Comparison of ENCODE assay signal across 8 cellular contexts in genomic region chr15:49620658-49621326, GRCh38. TPM values are rescaled to one million over a fixed set of nuclear protein-coding genes. Genes with fewer than 3 reads are reported as not detected.
DNase-seq lines count a peak whose midpoint lies in the region; ATAC-seq and TF ChIP-seq lines count a peak whose summit lies in the region.

Gene DTWD1 (plus strand): TSS chr15:49621048. CDS start chr15:49625168, 4,120 bp downstream.
Gene FAM227B (minus strand): TSS chr15:49620818. CDS start chr15:49615171, 5,647 bp downstream.

- peak within 1 kb of the TSS; percentile 94 for H3K4me2 ChIP-seq in PC-3 (ENCODE audit: low read length)

- H3K4me1 Mint-ChIP-seq in activated T-cell treated with anti-CD3 and anti-CD28 coated beads, Interleukin-2, amount 50 U/mL, for 24 hours (ENCODE audit: low read depth), result peaks cover 47% of the 10 kb centered on the region

- no peaks in the 10 kb centered on the region for H4K20me1 ChIP-seq in PC-3 (ENCODE audit: low read length)

- peak within 1 kb of the TSS; percentile 95 for H3K4me3 Mint-ChIP-seq in activated T-cell treated with anti-CD3 and anti-CD28 coated beads, Interleukin-2, amount 50 U/mL, for 24 hours

- TF ChIP-seq CTCF in PC-3 (conservative IDR thresholded peaks at IDR 0.05; ENCODE audit: low read depth, low read length), result no peak

- H2AFZ ChIP-seq in PC-3 (ENCODE audit: low read length), result peak within 1 kb of the TSS; percentile 97

- DNase-seq in DMS53 (lab: John Stamatoyannopoulos, UW) (peak; percentile 98), PC-3 (peak; percentile 94)
- peak; percentile 97 for DNase-seq in Jurkat, Clone E6-1 (ENCODE audit: low read depth, low spot score)
- DNase-seq in activated T-cell treated with anti-CD3 and anti-CD28 coated beads, Interleukin-2, amount 50 U/mL, for 24 hours, result peak; percentile 93
- DNase-seq in stimulated activated CD8-positive, alpha-beta memory T cell treated with anti-CD3 and anti-CD28 coated beads, Interleukin-7, amount 100 ng/mL, for 1 hour (ENCODE audit: low read depth in 2 of 2), result peak; percentile 84 to 85

- peak within 1 kb of the TSS; percentile 81 for H3K4me3 ChIP-seq in Jurkat, Clone E6-1 (ENCODE audit: low read length)
- peak within 1 kb of the TSS; percentile 81 for H3K4me3 ChIP-seq in PC-3 (ENCODE audit: low read length)
- H3K4me3 ChIP-seq in muscle layer of colon (ENCODE audit: low read depth in 1 of 2, low read length in 2 of 2), result peak within 1 kb of the TSS; percentile 64 to 78

- ATAC-seq in GM21717 (IDR thresholded peaks at IDR 0.05; ENCODE audit: unreplicated experiment) (peak; percentile 97), PC-3 (peak; percentile 99), esophagus mucosa (peak; percentile 100)

- CTCF ChIA-PET in PC-3 (lab: Charles Lee), result interaction anchor here (0.6 to 1.0 kb wide), 2 partner anchors 126 to 212 kb away, joined by 3 to 4 read pairs; no protein-coding TSS in a partner anchor

- intact Hi-C loops in PC-3 (cut with micrococcal nuclease), result loop anchor here (2.0 to 10.0 kb wide), 4 partner anchors 126 to 432 kb away; no protein-coding TSS in a partner anchor

- no peaks in the 10 kb centered on the region for H3K9me2 ChIP-seq in PC-3 (replicated peaks; ENCODE audit: low read length)

- no peaks in the 10 kb centered on the region for H3K27me3 Mint-ChIP-seq in activated T-cell treated with anti-CD3 and anti-CD28 coated beads, Interleukin-2, amount 50 U/mL, for 24 hours

- H3F3A ChIP-seq in PC-3 (ENCODE audit: low read length, unreplicated experiment), result peaks cover 3% of the 10 kb centered on the region

- BruUV-seq in PC-3 (replicated peaks; lab: Mats Ljungman, UMichigan), result no TSS peak

- peaks cover 13% of the 10 kb centered on the region for H3K9me3 Mint-ChIP-seq in activated T-cell treated with anti-CD3 and anti-CD28 coated beads, Interleukin-2, amount 50 U/mL, for 24 hours

- H3K79me2 ChIP-seq in PC-3 (ENCODE audit: low read length), result peaks cover 29% of the 10 kb centered on the region

- H3K4me1 ChIP-seq in PC-3 (ENCODE audit: insufficient read depth, low read length), result peaks cover 15% of the 10 kb centered on the region
- peaks cover 30% of the 10 kb centered on the region for H3K4me1 ChIP-seq in muscle layer of colon (ENCODE audit: insufficient read depth, low read length)

- H3K9ac ChIP-seq in PC-3 (ENCODE audit: low read length), result peak within 1 kb of the TSS; percentile 97
- peak within 1 kb of the TSS; percentile 72 for H3K9ac ChIP-seq in muscle layer of colon (ENCODE audit: low read length)

- H3K27ac ChIP-seq in PC-3 (ENCODE audit: low read length), result peak within 1 kb of the TSS; percentile 82
- H3K27ac ChIP-seq in muscle layer of colon (ENCODE audit: low read depth, low read length), result peak within 1 kb of the TSS; percentile 82

- peaks cover 46% of the 10 kb centered on the region for H3K36me3 Mint-ChIP-seq in activated T-cell treated with anti-CD3 and anti-CD28 coated beads, Interleukin-2, amount 50 U/mL, for 24 hours (ENCODE audit: low read depth)

- H3K27me3 ChIP-seq in PC-3 (ENCODE audit: low read length) (no peaks in the 10 kb centered on the region), muscle layer of colon (ENCODE audit: control insufficient read depth in 1 of 2, insufficient read depth in 2 of 2, low read length in 2 of 2) (no peaks in the 10 kb centered on the region)

- H3K27ac Mint-ChIP-seq in activated T-cell treated with anti-CD3 and anti-CD28 coated beads, Interleukin-2, amount 50 U/mL, for 24 hours, result peak within 1 kb of the TSS; percentile 94

- H3K9me3 ChIP-seq in PC-3 (ENCODE audit: low read length) (peaks cover 4% of the 10 kb centered on the region), muscle layer of colon (ENCODE audit: low read length) (no peaks in the 10 kb centered on the region)

- POLR2A ChIA-PET in PC-3 (lab: Charles Lee; ENCODE audit: unreplicated experiment), result no interaction called here

- H3K36me3 ChIP-seq in PC-3 (ENCODE audit: low read depth, low read length) (peaks cover 27% of the 10 kb centered on the region), muscle layer of colon (ENCODE audit: insufficient read depth, low read length) (peaks cover 4% of the 10 kb centered on the region)

RNA-seq across cellular contexts. Expression of gene DTWD1, which starts in this region (rescaled TPM):
- 26.2 TPM for polyA plus RNA-seq in Jurkat, Clone E6-1 (2012; ENCODE audit: insufficient read depth, insufficient read length)
- total RNA-seq in PC-3 (2014; rRNA removed) (9.1 and 10.9 TPM in 2 replicates), esophagus mucosa (8.9 TPM)

RNA-seq across cellular contexts. Expression of gene FAM227B, which starts in this region (rescaled TPM):
- 10.6 TPM for polyA plus RNA-seq in Jurkat, Clone E6-1 (2012; ENCODE audit: insufficient read depth, insufficient read length)
- total RNA-seq in PC-3 (2014; rRNA removed), result 0.98 and 1.6 TPM in 2 replicates
- total RNA-seq in esophagus mucosa, result 2.6 TPM

Comparison
In these comparisons a context has a peak if more than half of its experiments do, and no peak if none do; other contexts are left out.
1. Peak in every context shown above with its lines: DNase-seq, ATAC-seq, H3K4me3 ChIP-seq and H3K27ac ChIP-seq.